Comparison of ENCODE assay signal across 11 cellular contexts in the genomic region with DNA sequence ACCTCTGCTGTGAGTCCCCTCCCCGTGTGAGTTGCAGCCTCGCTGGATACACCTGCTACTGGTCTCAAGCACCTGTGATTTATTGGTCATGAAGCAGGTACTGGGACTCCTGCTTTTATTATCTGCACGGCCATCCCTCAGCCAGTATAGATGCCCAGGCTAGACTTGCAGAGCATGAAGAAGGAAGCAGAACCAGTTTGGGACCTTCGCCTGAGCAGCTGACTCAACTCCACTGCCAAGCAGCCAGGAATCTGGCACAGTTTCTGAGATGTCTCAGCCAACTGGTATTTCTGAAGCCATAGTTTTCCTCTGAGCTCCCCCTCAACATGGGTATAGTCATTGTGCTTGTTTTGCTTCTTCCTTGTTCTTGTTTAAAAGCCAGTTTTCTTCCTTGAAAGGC. TPM values are rescaled to one million over a fixed set of nuclear protein-coding genes. Genes with fewer than 3 reads are reported as not detected.
DNase-seq lines count a peak whose midpoint lies in the region; ATAC-seq and TF ChIP-seq lines count a peak whose summit lies in the region.
"Had no signal": no experiment of that assay in that cellular context is flagged by ENCODE, and none has a peak within 500 bp of the region (broad histone marks: within the 10 kb centered on the region; RNA-seq: fewer than 3 reads in every experiment).

No MANE protein-coding gene starts in this region.

- H3K4me3 ChIP-seq in AG09309 (ENCODE audit: control insufficient read depth, low read depth, low read length) (no peak overlapping the region), MG63 (no peak overlapping the region), coronary artery (no peak overlapping the region), mucosa of descending colon (no peak overlapping the region), right lobe of liver (no peak overlapping the region)

- H3K36me3 ChIP-seq in MG63 (no peaks in the 10 kb centered on the region), mucosa of descending colon (ENCODE audit: low read depth) (no peaks in the 10 kb centered on the region), right lobe of liver (no peaks in the 10 kb centered on the region)

- TF ChIP-seq POLR2A in right lobe of liver (IDR thresholded peaks at IDR 0.05): no peak

- peak; percentile 85 for ATAC-seq in mucosa of descending colon
- ATAC-seq in right lobe of liver: no peak
- ATAC-seq in GM21825 (IDR thresholded peaks at IDR 0.05; ENCODE audit: unreplicated experiment): no peak

- intact Hi-C loops in mucosa of descending colon (cut with DNase I, micrococcal nuclease) (no loop called here), right lobe of liver (cut with DNase I) (no loop called here)

- TF ChIP-seq CTCF in AG09309 (IDR thresholded peaks at IDR 0.05; ENCODE audit: control insufficient read depth, insufficient read depth, low read depth, low read length, missing control alignments): no peak
- TF ChIP-seq CTCF in coronary artery (IDR thresholded peaks at IDR 0.05): no peak
- no peak for TF ChIP-seq CTCF in mucosa of descending colon (IDR thresholded peaks at IDR 0.05)
- TF ChIP-seq CTCF in right lobe of liver (IDR thresholded peaks at IDR 0.05): no peak

- H3K27ac ChIP-seq in coronary artery (peak overlapping the region; percentile 33 to 40), right lobe of liver (no peak overlapping the region)

- DNase-seq in AG09309 (ENCODE audit: low read depth) (peak; percentile 78), MG63 (peak; percentile 82), coronary artery (ENCODE audit: low spot score) (no peak), mucosa of descending colon (peak in 2 of 3 donors; percentile 9 to 19), foreskin melanocyte (no peak), right lobe of liver (no peak)
- no peak for DNase-seq in stimulated activated CD4-positive, alpha-beta T cell treated with anti-CD3 and anti-CD28 coated beads, Interleukin-12 subunit alpha, Interleukin-12 subunit beta, amount 100 ng/mL, for 4 hours
- DNase-seq: NCI-H1694 treated with DMSO at 0.1 percent for 48 hours had no signal

- H3K4me1 ChIP-seq in mucosa of descending colon (ENCODE audit: low read depth) (no peaks in the 10 kb centered on the region), right lobe of liver (no peaks in the 10 kb centered on the region)

- peaks cover 5% of the 10 kb centered on the region; the same call in 1 of the 2 replicates for H3K9me3 ChIP-seq in MG63
- H3K9me3 ChIP-seq in mucosa of descending colon: no peaks in the 10 kb centered on the region
- H3K9me3 ChIP-seq in right lobe of liver: no peaks in the 10 kb centered on the region

- 20% methylated on average over 1 of the region's 4 CpGs for WGBS in right lobe of liver (ENCODE audit: insufficient coverage, low coverage, low lambda C conversion rate, missing lambda C conversion rate)

- no peaks in the 10 kb centered on the region for H3K27me3 ChIP-seq in MG63
- H3K27me3 ChIP-seq in right lobe of liver: no peaks in the 10 kb centered on the region

RNA-seq across cellular contexts. Expression of gene SLC39A12, which starts 28.0 kb away (rescaled TPM):
- total RNA-seq in MG63 (2014; rRNA removed; shearing (Covaris generic); ENCODE audit: low replicate concordance): 0.23 TPM in 1 of 2 replicates, not detected in the other
- total RNA-seq in mucosa of descending colon: under 1 TPM in 2 of 3 donors, not detected in 1; 0.09 to 0.14 TPM
- total RNA-seq in right lobe of liver: under 1 TPM in 2 of 6 experiments, not detected in 4; 0.10 to 0.11 TPM
- total RNA-seq: activated T-helper 2 cell treated with anti-CD3 and anti-CD28 coated beads, Interferon-gamma antibody, Interleukin-2, Interleukin-4, amounts not matched to agents 10 μg/mL and 5 μg/mL and 100 μg/mL, durations not matched to agents 14 hours and 24 hours and 36 hours; T-helper 1 cell treated with Interleukin-12 subunit alpha and Interleukin-12 subunit beta and Interleukin-4 antibody, amounts not matched to agents 30 ng/mL and 1 ng/mL, for 36 hours had no signal

Comparison
In these comparisons a context has a peak if more than half of its experiments do, and no peak if none do; other contexts are left out.
1. DNase-seq: peak in AG09309 (single experiment), MG63 (single experiment) and mucosa of descending colon (2 of 3); none in coronary artery (single experiment), stimulated activated CD4-positive, alpha-beta T cell treated with anti-CD3 and anti-CD28 coated beads, Interleukin-12 subunit alpha, Interleukin-12 subunit beta, amount 100 ng/mL, for 4 hours (single experiment), foreskin melanocyte (single experiment) and right lobe of liver (0 of 3).
2. H3K27ac ChIP-seq: peak in coronary artery (2 of 2); none in right lobe of liver (0 of 3).